ENCODE assay signal across 8 cellular contexts in the genomic region with DNA sequence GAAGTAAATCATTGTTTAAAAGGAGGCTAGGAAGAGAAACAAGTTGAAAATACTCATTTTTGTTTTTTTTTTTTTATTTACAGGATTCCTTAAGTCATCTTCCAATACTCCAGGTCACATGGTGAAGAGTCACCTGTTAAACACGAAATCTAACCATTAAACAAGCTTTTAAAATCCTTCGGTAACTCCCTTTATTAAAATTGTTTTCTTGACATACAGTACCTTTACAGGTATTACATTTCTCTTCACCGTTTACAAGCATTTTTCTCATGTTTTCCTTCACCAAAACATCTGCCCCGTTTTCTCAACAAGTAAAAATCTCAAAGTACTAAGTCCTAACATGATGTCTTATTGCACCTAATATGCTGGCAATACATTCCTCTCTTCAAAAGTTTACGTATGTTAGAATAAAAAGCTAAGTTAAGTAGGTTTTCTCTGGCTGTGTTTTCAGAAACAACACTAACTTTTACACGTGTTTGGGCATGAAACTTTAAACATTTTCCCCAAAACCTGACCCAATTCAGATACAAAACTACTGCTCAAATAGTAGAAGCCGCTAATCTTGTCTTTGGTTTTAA. TPM values are rescaled to one million over a fixed set of nuclear protein-coding genes. Genes with fewer than 3 reads are reported as not detected.
DNase-seq lines count a peak whose midpoint lies in the region; ATAC-seq and TF ChIP-seq lines count a peak whose summit lies in the region.

No MANE protein-coding gene starts in this region.

- peak; percentile 42 for DNase-seq in ELR (ENCODE audit: low read depth)
- DNase-seq in epithelial cell of esophagus (ENCODE audit: low read depth) = peak; percentile 41
- DNase-seq in ovary = no peak
- DNase-seq in NCI-H1105 treated with DMSO at 0.1 percent for 48 hours (lab: John Stamatoyannopoulos, UW) = no peak
- DNase-seq in activated CD8-positive, alpha-beta memory T cell treated with anti-CD3 and anti-CD28 coated beads, Interleukin-2, amount 50 U/mL, for 4 hours = no peak

- H3K79me2 ChIP-seq in OCI-LY1 (ENCODE audit: insufficient read depth, low read length) = peaks cover 56% of the 10 kb centered on the region

- H3K36me3 ChIP-seq in OCI-LY1 (ENCODE audit: insufficient read depth, low read length) (peaks cover 34% of the 10 kb centered on the region), ovary (no peaks in the 10 kb centered on the region)

- intact Hi-C loops in ovary (cut with DNase I) = no loop called here

- H3K9me2 ChIP-seq in OCI-LY1 (ENCODE audit: low read depth, low read length) = no peaks in the 10 kb centered on the region

- H3K27me3 ChIP-seq in OCI-LY1 (ENCODE audit: insufficient read depth, low read length) (no peaks in the 10 kb centered on the region), ovary (no peaks in the 10 kb centered on the region)

- ATAC-seq in HG03097 (IDR thresholded peaks at IDR 0.05; ENCODE audit: low FRiP score, unreplicated experiment) = no peak
- ATAC-seq in HG03520 (IDR thresholded peaks at IDR 0.05; ENCODE audit: unreplicated experiment) = no peak

- no peaks in the 10 kb centered on the region for H3K9me3 ChIP-seq in OCI-LY1 (ENCODE audit: low read length)
- H3K9me3 ChIP-seq in ovary = no peaks in the 10 kb centered on the region

- H3F3A ChIP-seq in OCI-LY1 (ENCODE audit: insufficient read depth, low read length) = no peaks in the 10 kb centered on the region

- H3K4me3 ChIP-seq in OCI-LY1 (ENCODE audit: low read depth, low read length, poor library complexity, severe bottlenecking) (peak overlapping the region; percentile 85), epithelial cell of esophagus (ENCODE audit: low read length) (peak overlapping the region; percentile 96), ovary (peak overlapping the region; percentile 85)

- TF ChIP-seq CTCF in OCI-LY1 (IDR thresholded peaks at IDR 0.05; ENCODE audit: low read length) (no peak), epithelial cell of esophagus (IDR thresholded peaks at IDR 0.05; ENCODE audit: insufficient read depth, low read depth, low read length, missing control alignments) (no peak), ovary (IDR thresholded peaks at IDR 0.05) (no peak)

- H3K27ac ChIP-seq in OCI-LY1 (ENCODE audit: low read depth, low read length, poor library complexity, severe bottlenecking) (peak overlapping the region; percentile 88), ovary (peak overlapping the region in 1 of 2 donors; percentile 92)

- no peak for TF ChIP-seq EP300 in ovary (IDR thresholded peaks at IDR 0.05)

- peak overlapping the region; percentile 99 for H3K9ac ChIP-seq in OCI-LY1 (ENCODE audit: low read length)

- no peak for TF ChIP-seq POLR2A in ovary (IDR thresholded peaks at IDR 0.05)

- H4K20me1 ChIP-seq in OCI-LY1 (ENCODE audit: insufficient read depth, low read length) = peaks cover 6% of the 10 kb centered on the region; the same call in 1 of the 2 replicates

- 2% methylated on average over 7 of the region's 7 CpGs for WGBS in ovary, 3 donors

- peak overlapping the region; percentile 91 for H3K4me2 ChIP-seq in OCI-LY1 (ENCODE audit: low read length)

- peaks cover 45% of the 10 kb centered on the region for H3K4me1 ChIP-seq in OCI-LY1 (ENCODE audit: insufficient read depth, low read length, severe bottlenecking)
- H3K4me1 ChIP-seq in ovary (ENCODE audit: insufficient read depth) = peaks cover 12% of the 10 kb centered on the region

- no peak overlapping the region for H2AFZ ChIP-seq in OCI-LY1 (ENCODE audit: low read length)

RNA-seq across cellular contexts. Expression of a gene that starts 1.1 kb away (rescaled TPM):
- 100 to 1,000 TPM in 4 of 7 donors, 10 to 100 TPM in 3; 49.3 to 148 (median 106) TPM for total RNA-seq in ovary
- 10 to 100 TPM; 40.3 to 49.5 TPM for polyA plus RNA-seq in ovary

Comparison
In these comparisons a context has a peak if more than half of its experiments do, and no peak if none do; other contexts are left out.
1. DNase-seq: peak in ELR (single experiment) and epithelial cell of esophagus (single experiment); none in ovary (0 of 5), NCI-H1105 treated with DMSO at 0.1 percent for 48 hours (single experiment) and activated CD8-positive, alpha-beta memory T cell treated with anti-CD3 and anti-CD28 coated beads, Interleukin-2, amount 50 U/mL, for 4 hours (single experiment).
2. Peak in every context shown above with its lines, with median percentiles within 50 percentile points of each other: H3K4me3 ChIP-seq.